9 cellular contexts compared by ENCODE assay signal in genomic region chr19:44142014-44142523, GRCh38. TPM values are rescaled to one million over a fixed set of nuclear protein-coding genes. Genes with fewer than 3 reads are reported as not detected.
DNase-seq lines count a peak whose midpoint lies in the region; ATAC-seq and TF ChIP-seq lines count a peak whose summit lies in the region.
"Had no signal": no experiment of that assay in that cellular context is flagged by ENCODE, and none has a peak within 500 bp of the region (broad histone marks: within the 10 kb centered on the region; RNA-seq: fewer than 3 reads in every experiment).

No MANE protein-coding gene starts in this region.

- H3K27me3 ChIP-seq in CD8-positive, alpha-beta T cell (ENCODE audit: insufficient read depth, low read length): no peaks in the 10 kb centered on the region

- H3K27ac ChIP-seq in CD8-positive, alpha-beta T cell (ENCODE audit: low read depth, low read length): no peak overlapping the region
- H3K27ac ChIP-seq: KMS-11 had no signal

- no peaks in the 10 kb centered on the region for H3K36me3 ChIP-seq in CD8-positive, alpha-beta T cell (ENCODE audit: insufficient read depth, low read length)

- peak overlapping the region; percentile 96 for H3K4me3 Mint-ChIP-seq in CD8-positive, alpha-beta T cell
- peak overlapping the region; percentile 96 for H3K4me3 Mint-ChIP-seq in activated T-helper 2 cell treated with anti-CD3 and anti-CD28 coated beads, Interferon-gamma antibody, Interleukin-2, Interleukin-4, amounts not matched to agents 10 μg/mL and 5 μg/mL and 100 μg/mL, durations not matched to agents 14 hours and 24 hours and 36 hours (ENCODE audit: low read depth)

- TF ChIP-seq CTCF in CD8-positive, alpha-beta T cell (IDR thresholded peaks at IDR 0.05): no peak

- no peaks in the 10 kb centered on the region for H3K27me3 Mint-ChIP-seq in CD8-positive, alpha-beta T cell (ENCODE audit: low read depth)
- no peaks in the 10 kb centered on the region for H3K27me3 Mint-ChIP-seq in activated T-helper 2 cell treated with anti-CD3 and anti-CD28 coated beads, Interferon-gamma antibody, Interleukin-2, Interleukin-4, amounts not matched to agents 10 μg/mL and 5 μg/mL and 100 μg/mL, durations not matched to agents 14 hours and 24 hours and 36 hours (ENCODE audit: low read depth)

- peak overlapping the region; percentile 82 for H3K4me3 ChIP-seq in CD8-positive, alpha-beta T cell (ENCODE audit: low read depth, low read length)

- CTCF ChIA-PET in CD8-positive, alpha-beta T cell (lab: Charles Lee): interaction anchor here (0.7 kb wide), 1 partner anchor 47 kb away, joined by 3 read pairs; no protein-coding TSS in a partner anchor

- peaks cover 17% of the 10 kb centered on the region for H3K4me1 ChIP-seq in CD8-positive, alpha-beta T cell (ENCODE audit: insufficient read depth, low read length)

- H3K9me3 Mint-ChIP-seq in CD8-positive, alpha-beta T cell: no peaks in the 10 kb centered on the region
- peaks cover 28% of the 10 kb centered on the region for H3K9me3 Mint-ChIP-seq in activated T-helper 2 cell treated with anti-CD3 and anti-CD28 coated beads, Interferon-gamma antibody, Interleukin-2, Interleukin-4, amounts not matched to agents 10 μg/mL and 5 μg/mL and 100 μg/mL, durations not matched to agents 14 hours and 24 hours and 36 hours

- DNase-seq in CD8-positive, alpha-beta T cell: peak in 1 of 7 experiments; percentile 11
- no peak for DNase-seq in activated T-helper 2 cell treated with anti-CD3 and anti-CD28 coated beads, Interferon-gamma antibody, Interleukin-2, Interleukin-4, amounts not matched to agents 10 μg/mL and 5 μg/mL and 100 μg/mL, durations not matched to agents 14 hours and 24 hours and 36 hours (ENCODE audit: low spot score)
- DNase-seq in hepatic stellate cell (ENCODE audit: low spot score) (peak; percentile 34), sciatic nerve (ENCODE audit: low spot score) (no peak), NCI-H1417 treated with DMSO at 0.1 percent for 48 hours (lab: John Stamatoyannopoulos, UW) (no peak), cortex of kidney (lab: John Stamatoyannopoulos, UW) (no peak)

- H3K4me1 Mint-ChIP-seq in CD8-positive, alpha-beta T cell (ENCODE audit: low read depth): peaks cover 25% of the 10 kb centered on the region
- H3K4me1 Mint-ChIP-seq in activated T-helper 2 cell treated with anti-CD3 and anti-CD28 coated beads, Interferon-gamma antibody, Interleukin-2, Interleukin-4, amounts not matched to agents 10 μg/mL and 5 μg/mL and 100 μg/mL, durations not matched to agents 14 hours and 24 hours and 36 hours (ENCODE audit: low read depth): peaks cover 14% of the 10 kb centered on the region

- peak overlapping the region; percentile 85 for H3K27ac Mint-ChIP-seq in CD8-positive, alpha-beta T cell
- H3K27ac Mint-ChIP-seq in activated T-helper 2 cell treated with anti-CD3 and anti-CD28 coated beads, Interferon-gamma antibody, Interleukin-2, Interleukin-4, amounts not matched to agents 10 μg/mL and 5 μg/mL and 100 μg/mL, durations not matched to agents 14 hours and 24 hours and 36 hours: peak overlapping the region; percentile 89

- no peaks in the 10 kb centered on the region for H3K9me3 ChIP-seq in CD8-positive, alpha-beta T cell (ENCODE audit: low read length)

- POLR2A ChIA-PET in CD8-positive, alpha-beta T cell (lab: Charles Lee): interaction anchor here (0.6 to 1.7 kb wide), 4 partner anchors 11 to 168 kb away, joined by 4 to 10 read pairs (median 4); partner anchors contain the start of gene ZNF226

- intact Hi-C loops in CD8-positive, alpha-beta T cell (cut with DNase I, micrococcal nuclease): no loop called here
- intact Hi-C loops in activated T-helper 2 cell treated with anti-CD3 and anti-CD28 coated beads, Interferon-gamma antibody, Interleukin-2, Interleukin-4, amounts not matched to agents 10 μg/mL and 5 μg/mL and 100 μg/mL, durations not matched to agents 14 hours and 24 hours and 36 hours (cut with micrococcal nuclease): no loop called here
- intact Hi-C loops in sciatic nerve (cut with DNase I): no loop called here

- H3K36me3 Mint-ChIP-seq in CD8-positive, alpha-beta T cell: peaks cover 42% of the 10 kb centered on the region
- H3K36me3 Mint-ChIP-seq in activated T-helper 2 cell treated with anti-CD3 and anti-CD28 coated beads, Interferon-gamma antibody, Interleukin-2, Interleukin-4, amounts not matched to agents 10 μg/mL and 5 μg/mL and 100 μg/mL, durations not matched to agents 14 hours and 24 hours and 36 hours (ENCODE audit: low read depth): peaks cover 36% of the 10 kb centered on the region

- ATAC-seq in CD8-positive, alpha-beta T cell: no peak
- ATAC-seq in HG03095 (IDR thresholded peaks at IDR 0.05; ENCODE audit: unreplicated experiment): peak; percentile 16
- ATAC-seq in sciatic nerve: peak; percentile 44
- ATAC-seq in HG03045 (IDR thresholded peaks at IDR 0.05; ENCODE audit: unreplicated experiment): no peak

RNA-seq across cellular contexts. Expression of gene ZNF234, which starts 0.7 kb away (rescaled TPM):
- total RNA-seq in CD8-positive, alpha-beta T cell: 1 to 10 TPM; 2.2 to 2.4 TPM
- total RNA-seq in activated T-helper 2 cell treated with anti-CD3 and anti-CD28 coated beads, Interferon-gamma antibody, Interleukin-2, Interleukin-4, amounts not matched to agents 10 μg/mL and 5 μg/mL and 100 μg/mL, durations not matched to agents 14 hours and 24 hours and 36 hours: 10.3 and 11.6 TPM in 2 replicates
- 16.6 TPM for total RNA-seq in sciatic nerve

RNA-seq across cellular contexts. Expression of gene ZNF226, which starts 22.8 kb away (rescaled TPM):
- 10 to 100 TPM in 1 of 2 experiments, 1 to 10 TPM in 1; 9.1 to 10.8 TPM for total RNA-seq in CD8-positive, alpha-beta T cell
- 6.6 and 9.8 TPM in 2 replicates for total RNA-seq in activated T-helper 2 cell treated with anti-CD3 and anti-CD28 coated beads, Interferon-gamma antibody, Interleukin-2, Interleukin-4, amounts not matched to agents 10 μg/mL and 5 μg/mL and 100 μg/mL, durations not matched to agents 14 hours and 24 hours and 36 hours
- total RNA-seq in sciatic nerve: 29.8 TPM

RNA-seq across cellular contexts. Expression of gene ZNF225, which starts 28.9 kb away (rescaled TPM):
- total RNA-seq in CD8-positive, alpha-beta T cell: 1 to 10 TPM; 1.3 to 1.6 TPM
- 3.5 and 3.6 TPM in 2 replicates for total RNA-seq in activated T-helper 2 cell treated with anti-CD3 and anti-CD28 coated beads, Interferon-gamma antibody, Interleukin-2, Interleukin-4, amounts not matched to agents 10 μg/mL and 5 μg/mL and 100 μg/mL, durations not matched to agents 14 hours and 24 hours and 36 hours
- 7.0 TPM for total RNA-seq in sciatic nerve

RNA-seq across cellular contexts. Expression of gene ZNF224, which starts 47.9 kb away (rescaled TPM):
- 10 to 100 TPM; 18.2 to 22.5 TPM for total RNA-seq in CD8-positive, alpha-beta T cell
- 19.4 and 22.3 TPM in 2 replicates for total RNA-seq in activated T-helper 2 cell treated with anti-CD3 and anti-CD28 coated beads, Interferon-gamma antibody, Interleukin-2, Interleukin-4, amounts not matched to agents 10 μg/mL and 5 μg/mL and 100 μg/mL, durations not matched to agents 14 hours and 24 hours and 36 hours
- 37.6 TPM for total RNA-seq in sciatic nerve

Comparison
In these comparisons a context has a peak if more than half of its experiments do, and no peak if none do; other contexts are left out.
1. ATAC-seq: peak in HG03095 (single experiment) and sciatic nerve (single experiment); none in CD8-positive, alpha-beta T cell (single experiment) and HG03045 (single experiment).